ENCODE assay signal across 18 cellular contexts in the genomic region with DNA sequence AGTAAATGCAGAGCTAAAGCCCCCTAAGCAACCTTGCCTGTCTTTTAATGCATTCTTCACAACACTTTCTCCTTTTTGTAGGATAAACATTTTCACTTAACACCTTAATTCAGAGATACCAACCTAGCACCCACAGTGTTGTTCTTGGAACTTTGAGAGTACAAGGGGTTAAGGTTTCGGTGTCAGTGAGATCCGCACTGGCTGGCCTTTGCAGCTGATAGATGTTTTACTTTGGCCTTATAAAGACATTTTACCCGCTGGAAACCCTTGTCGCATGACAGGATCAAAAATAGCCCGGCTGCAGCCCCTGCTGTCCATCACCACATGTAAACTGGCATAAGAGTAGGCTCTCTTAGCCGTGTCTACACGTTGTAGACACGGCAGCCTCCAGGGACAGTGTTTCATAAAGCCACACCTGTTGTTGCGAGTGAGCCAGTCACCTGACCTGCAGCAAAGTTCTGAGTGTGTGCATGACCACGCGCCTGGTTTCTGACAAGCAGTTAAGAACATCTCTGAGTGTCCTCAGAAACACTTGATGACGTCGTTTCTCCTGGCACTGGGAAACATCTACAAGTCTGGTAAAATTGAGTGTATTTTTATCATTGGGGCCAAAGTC. TPM values are rescaled to one million over a fixed set of nuclear protein-coding genes. Genes with fewer than 3 reads are reported as not detected.
DNase-seq lines count a peak whose midpoint lies in the region; ATAC-seq and TF ChIP-seq lines count a peak whose summit lies in the region.
"Had no signal": no experiment of that assay in that cellular context is flagged by ENCODE, and none has a peak within 500 bp of the region (broad histone marks: within the 10 kb centered on the region; RNA-seq: fewer than 3 reads in every experiment).

No MANE protein-coding gene starts in this region.

- peaks cover 25% of the 10 kb centered on the region for H3K27me3 Mint-ChIP-seq in activated naive CD8-positive, alpha-beta T cell treated with anti-CD3 and anti-CD28 coated beads, Interleukin-2, amount 50 U/mL, for 24 hours

- H3K36me3 Mint-ChIP-seq in activated naive CD8-positive, alpha-beta T cell treated with anti-CD3 and anti-CD28 coated beads, Interleukin-2, amount 50 U/mL, for 24 hours (ENCODE audit: low read depth): no peaks in the 10 kb centered on the region
- H3K36me3 Mint-ChIP-seq: CD8-positive, alpha-beta memory T cell had no signal

- peak; percentile 55 for DNase-seq in DMS53 (lab: John Stamatoyannopoulos, UW)
- DNase-seq in DMS53 treated with DMSO at 0.1 percent for 48 hours (lab: John Stamatoyannopoulos, UW; ENCODE audit: unreplicated experiment): no peak
- peak; percentile 78 for DNase-seq in left ventricle myocardium inferior
- peak; percentile 81 to 92 for DNase-seq in psoas muscle
- DNase-seq in aorta: peak in 1 of 2 donors; percentile 50
- no peak for DNase-seq in activated naive CD8-positive, alpha-beta T cell treated with anti-CD3 and anti-CD28 coated beads, Interleukin-2, amount 50 U/mL, for 24 hours
- no peak for DNase-seq in NCI-H146 (lab: John Stamatoyannopoulos, UW)
- DNase-seq in HUDEP-2 (lab: John Stamatoyannopoulos, UW; ENCODE audit: unreplicated experiment in 76 of 76): no peak
- DNase-seq: activated CD4-positive, CD25-positive, alpha-beta regulatory T cell treated with anti-CD3 and anti-CD28 coated beads, Interleukin-2, amount 50 U/mL, for 72 hours; activated T-cell treated with anti-CD3 and anti-CD28 coated beads, Interleukin-2, amount 50 U/mL, for 1 hour; CD8-positive, alpha-beta memory T cell; effector CD4-positive, alpha-beta T cell; HCEC 1CT; NCI-H2227 treated with DMSO at 0.1 percent for 48 hours; stimulated activated naive CD4-positive, alpha-beta T cell treated with Interleukin-2 at 50 U/mL for 16 hours; SW 1271 had no signal

- H3K27me3 ChIP-seq in left ventricle myocardium inferior (ENCODE audit: low read depth) (peaks cover 6% of the 10 kb centered on the region), psoas muscle (ENCODE audit: insufficient read depth in 3 of 3, low read length in 2 of 3) (no peaks in the 10 kb centered on the region), aorta (ENCODE audit: control insufficient read depth in 1 of 2, insufficient read depth in 2 of 2, low read length in 1 of 2) (no peaks in the 10 kb centered on the region)

- TF ChIP-seq CTCF in left ventricle myocardium inferior (IDR thresholded peaks at IDR 0.05; ENCODE audit: borderline replicate concordance) (no peak), psoas muscle (IDR thresholded peaks at IDR 0.05) (no peak)

- no peak overlapping the region for H3K4me3 Mint-ChIP-seq in activated naive CD8-positive, alpha-beta T cell treated with anti-CD3 and anti-CD28 coated beads, Interleukin-2, amount 50 U/mL, for 24 hours
- H3K4me3 Mint-ChIP-seq: CD8-positive, alpha-beta memory T cell had no signal

- peak overlapping the region; percentile 86 for H3K4me3 ChIP-seq in left ventricle myocardium inferior
- peak overlapping the region; percentile 93 for H3K4me3 ChIP-seq in psoas muscle
- H3K4me3 ChIP-seq in aorta (ENCODE audit: low read length in 2 of 2): peak overlapping the region in 1 of 2 donors; percentile 87

- H3K27ac Mint-ChIP-seq in activated naive CD8-positive, alpha-beta T cell treated with anti-CD3 and anti-CD28 coated beads, Interleukin-2, amount 50 U/mL, for 24 hours: no peak overlapping the region
- H3K27ac Mint-ChIP-seq: CD8-positive, alpha-beta memory T cell had no signal

- H3K9me3 Mint-ChIP-seq in activated naive CD8-positive, alpha-beta T cell treated with anti-CD3 and anti-CD28 coated beads, Interleukin-2, amount 50 U/mL, for 24 hours: no peaks in the 10 kb centered on the region
- H3K9me3 Mint-ChIP-seq: CD8-positive, alpha-beta memory T cell had no signal

- ATAC-seq in psoas muscle: peak; percentile 83 to 89 (median 87)
- ATAC-seq in aorta (ENCODE audit: low FRiP score): peak; percentile 69
- ATAC-seq in activated naive CD8-positive, alpha-beta T cell treated with anti-CD3 and anti-CD28 coated beads, Interleukin-2, amount 50 U/mL, for 24 hours: no peak

- H3K27ac ChIP-seq in left ventricle myocardium inferior (replicated peaks): peak overlapping the region; percentile 96
- H3K27ac ChIP-seq in psoas muscle: peak overlapping the region; percentile 98
- peak overlapping the region; percentile 8 to 86 for H3K27ac ChIP-seq in aorta (ENCODE audit: low read depth in 1 of 2, low read length in 2 of 2)
- H3K27ac ChIP-seq: 22Rv1 had no signal

- intact Hi-C loops in left ventricle myocardium inferior (cut with micrococcal nuclease): loop anchor here (10.0 kb wide), 1 partner anchor 295 kb away; no protein-coding TSS in a partner anchor
- intact Hi-C loops in psoas muscle (cut with DNase I): loop anchor here (5.0 to 10.0 kb wide), 3 partner anchors 105 to 185 kb away; a partner anchor contains a TSS
- intact Hi-C loops in aorta (cut with DNase I): loop anchor here (5.0 to 10.0 kb wide), 3 partner anchors 103 to 125 kb away; a partner anchor contains a TSS

- H3K4me1 Mint-ChIP-seq in activated naive CD8-positive, alpha-beta T cell treated with anti-CD3 and anti-CD28 coated beads, Interleukin-2, amount 50 U/mL, for 24 hours: no peaks in the 10 kb centered on the region
- H3K4me1 Mint-ChIP-seq: CD8-positive, alpha-beta memory T cell had no signal

- 21 to 29% (median 22%) methylated on average over 13 of the region's 13 CpGs for WGBS in psoas muscle, 3 donors
- 5 to 8% methylated on average over 13 of the region's 13 CpGs for WGBS in aorta, 2 donors

- H3K36me3 ChIP-seq in left ventricle myocardium inferior (peaks cover 10% of the 10 kb centered on the region), psoas muscle (ENCODE audit: insufficient read depth in 1 of 2, low read depth in 1 of 2) (peaks cover 0 to 60% of the 10 kb centered on the region in 2 donors), aorta (ENCODE audit: control insufficient read depth in 1 of 2, insufficient read depth in 2 of 2, low read length in 1 of 2) (no peaks in the 10 kb centered on the region)

- no peaks in the 10 kb centered on the region for H3K9me3 ChIP-seq in left ventricle myocardium inferior (replicated peaks)
- no peaks in the 10 kb centered on the region for H3K9me3 ChIP-seq in psoas muscle
- H3K9me3 ChIP-seq in aorta (ENCODE audit: control insufficient read depth, low read length): no peaks in the 10 kb centered on the region

- peaks cover 45% of the 10 kb centered on the region for H3K4me1 ChIP-seq in left ventricle myocardium inferior
- H3K4me1 ChIP-seq in psoas muscle: peaks cover 26% of the 10 kb centered on the region
- peaks cover 3 to 5% of the 10 kb centered on the region in 2 donors for H3K4me1 ChIP-seq in aorta (ENCODE audit: control insufficient read depth in 1 of 2, insufficient read depth in 2 of 2, low read length in 2 of 2)

RNA-seq across cellular contexts. Expression of a gene that starts 8.4 kb away (rescaled TPM):
- total RNA-seq in left ventricle myocardium inferior (189 TPM), psoas muscle (100 to 1,000 TPM; 135 to 248 (median 222) TPM), aorta (1 to 10 TPM; 2.5 to 6.1 TPM)
- polyA plus RNA-seq in psoas muscle (100 to 1,000 TPM; 148 to 215 (median 214) TPM), aorta (1 to 10 TPM; 1.5 to 7.9 TPM)
- total RNA-seq: CD8-positive, alpha-beta memory T cell; OCI-LY7 had no signal

Comparison
In these comparisons a context has a peak if more than half of its experiments do, and no peak if none do; other contexts are left out.
1. DNase-seq: peak in DMS53 (single experiment), left ventricle myocardium inferior (single experiment) and psoas muscle (2 of 2); none in DMS53 treated with DMSO at 0.1 percent for 48 hours (single experiment), activated naive CD8-positive, alpha-beta T cell treated with anti-CD3 and anti-CD28 coated beads, Interleukin-2, amount 50 U/mL, for 24 hours (single experiment), NCI-H146 (single experiment) and HUDEP-2 (0 of 76).
2. H3K27ac ChIP-seq: peak in every context shown above with its lines; median percentile 98 in psoas muscle; 96 in left ventricle myocardium inferior; 47 in aorta.
3. RNA of a gene that starts 8.4 kb away (total RNA-seq): 135 to 248 TPM in psoas muscle and 189 TPM in left ventricle myocardium inferior (single experiment); 2.5 to 6.1 TPM in aorta; every median in the first group is over 10 times any median in the second.